ENCODE assay signal across 8 cellular contexts in genomic region chr5:102681403-102681983, GRCh38.
DNase-seq lines count a peak whose midpoint lies in the region; ATAC-seq and TF ChIP-seq lines count a peak whose summit lies in the region.

No MANE protein-coding gene starts in this region.

- in situ Hi-C loops in HAP-1 (cut with MboI; ENCODE audit: low sequenced_read_pairs) = no loop called here

- H3K27me3 ChIP-seq in HAP-1 (ENCODE audit: low read depth) = no peaks in the 10 kb centered on the region; the same call in 1 of the 2 replicates
- no peaks in the 10 kb centered on the region for H3K27me3 ChIP-seq in RWPE2 (ENCODE audit: insufficient read depth, poor library complexity, severe bottlenecking)

- ATAC-seq in RWPE2 (ENCODE audit: low read depth) (peak; percentile 90), GM21737 (IDR thresholded peaks at IDR 0.05; ENCODE audit: unreplicated experiment) (no peak)

- no peak overlapping the region for H3K27ac ChIP-seq in RWPE2 (ENCODE audit: poor library complexity, severe bottlenecking)

- peak; percentile 32 for DNase-seq in GM04503 (ENCODE audit: low read depth)
- DNase-seq in HAP-1 (ENCODE audit: low spot score in 2 of 2) = peak; percentile 71 to 84
- DNase-seq in M059J (ENCODE audit: low read depth) = peak; percentile 75
- no peak for DNase-seq in RWPE2 (ENCODE audit: low spot score)
- peak; percentile 84 for DNase-seq in activated effector memory CD4-positive, alpha-beta T cell treated with anti-CD3 and anti-CD28 coated beads, Interleukin-2, amount 50 U/mL, for 16 hours
- DNase-seq in globus pallidus (ENCODE audit: low spot score) = peak; percentile 68
- peak; percentile 74 for DNase-seq in posterior vena cava (ENCODE audit: low spot score)

- no peaks in the 10 kb centered on the region for H3K9me3 ChIP-seq in HAP-1
- H3K9me3 ChIP-seq in RWPE2 (ENCODE audit: severe bottlenecking) = no peaks in the 10 kb centered on the region

- peak; percentile 96 for TF ChIP-seq CTCF in RWPE2 (IDR thresholded peaks at IDR 0.05; ENCODE audit: poor library complexity, severe bottlenecking)

- H3K4me3 ChIP-seq in HAP-1 (no peak overlapping the region), RWPE2 (ENCODE audit: severe bottlenecking) (no peak overlapping the region)

- no peaks in the 10 kb centered on the region for H3K36me3 ChIP-seq in HAP-1 (replicated peaks)
- no peaks in the 10 kb centered on the region for H3K36me3 ChIP-seq in RWPE2 (ENCODE audit: low read depth)

- intact Hi-C loops in posterior vena cava (cut with DNase I) = no loop called here

- H3K4me1 ChIP-seq in HAP-1 (no peaks in the 10 kb centered on the region), RWPE2 (ENCODE audit: insufficient read depth, poor library complexity, severe bottlenecking) (no peaks in the 10 kb centered on the region)
